15 cellular contexts compared by ENCODE assay signal in the genomic region with DNA sequence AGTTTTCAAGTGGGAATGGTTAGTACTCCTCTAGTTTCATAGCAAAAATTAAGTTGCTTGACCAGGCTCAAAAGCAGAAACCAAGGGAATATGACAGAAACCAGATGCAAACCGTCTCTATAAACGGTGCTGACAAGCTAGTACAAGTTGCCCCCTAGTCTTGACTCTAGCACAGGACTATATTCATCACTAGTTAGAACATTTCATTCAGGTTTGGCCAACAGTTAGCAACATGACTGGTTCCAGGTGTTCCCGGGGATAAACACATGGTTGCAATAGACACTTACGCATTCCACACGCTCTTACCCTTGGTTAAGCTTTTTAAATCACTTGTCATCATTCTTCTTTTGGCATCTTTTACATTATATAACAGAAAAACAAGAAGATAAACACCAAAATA.
DNase-seq lines count a peak whose midpoint lies in the region; ATAC-seq and TF ChIP-seq lines count a peak whose summit lies in the region.
"Had no signal": no experiment of that assay in that cellular context is flagged by ENCODE, and none has a peak within 500 bp of the region (broad histone marks: within the 10 kb centered on the region; RNA-seq: fewer than 3 reads in every experiment).

No MANE protein-coding gene starts in this region.

- no peaks in the 10 kb centered on the region for H3F3A ChIP-seq in GM23338 (replicated peaks; ENCODE audit: low read depth)

- H3K27me3 Mint-ChIP-seq in GM23338 (ENCODE audit: insufficient read depth, low read depth, poor library complexity) = no peaks in the 10 kb centered on the region
- H3K27me3 Mint-ChIP-seq in stimulated activated memory B cell treated with anti-CD40 and anti-IgM and Interleukin-4, amounts not matched to agents 10 μg/mL and 1 μg/mL and 100 μg/mL, for 72 hours = no peaks in the 10 kb centered on the region
- H3K27me3 Mint-ChIP-seq in stimulated activated naive CD8-positive, alpha-beta T cell treated with anti-CD3 and anti-CD28 coated beads, Interleukin-15, amount 100 ng/mL, for 72 hours = no peaks in the 10 kb centered on the region
- H3K27me3 Mint-ChIP-seq: CD4-positive, alpha-beta T cell had no signal

- H3K27ac Mint-ChIP-seq in GM23338 = peak overlapping the region; percentile 69
- H3K27ac Mint-ChIP-seq in stimulated activated memory B cell treated with anti-CD40 and anti-IgM and Interleukin-4, amounts not matched to agents 10 μg/mL and 1 μg/mL and 100 μg/mL, for 72 hours = peak overlapping the region; percentile 48
- H3K27ac Mint-ChIP-seq in stimulated activated naive CD8-positive, alpha-beta T cell treated with anti-CD3 and anti-CD28 coated beads, Interleukin-15, amount 100 ng/mL, for 72 hours = peak overlapping the region in 1 of 2 donors; percentile 92
- H3K27ac Mint-ChIP-seq: CD4-positive, alpha-beta T cell had no signal

- ATAC-seq in Right ventricle myocardium superior (ENCODE audit: poor library complexity) (peak; percentile 38), right cardiac atrium (no peak), GM23338 (no peak)
- no peak for ATAC-seq in stimulated activated memory B cell treated with anti-CD40 and anti-IgM and Interleukin-4, amounts not matched to agents 10 μg/mL and 1 μg/mL and 100 μg/mL, for 72 hours
- no peak for ATAC-seq in stimulated activated naive CD8-positive, alpha-beta T cell treated with anti-CD3 and anti-CD28 coated beads, Interleukin-15, amount 100 ng/mL, for 72 hours
- ATAC-seq: A549, GM12878 had no signal

- H3K9me3 ChIP-seq in right cardiac atrium (ENCODE audit: control insufficient read depth, low read length) = no peaks in the 10 kb centered on the region
- H3K9me3 ChIP-seq: A549 had no signal

- H3K4me3 Mint-ChIP-seq in GM23338 = no peak overlapping the region
- no peak overlapping the region for H3K4me3 Mint-ChIP-seq in stimulated activated memory B cell treated with anti-CD40 and anti-IgM and Interleukin-4, amounts not matched to agents 10 μg/mL and 1 μg/mL and 100 μg/mL, for 72 hours
- H3K4me3 Mint-ChIP-seq in stimulated activated naive CD8-positive, alpha-beta T cell treated with anti-CD3 and anti-CD28 coated beads, Interleukin-15, amount 100 ng/mL, for 72 hours = no peak overlapping the region
- H3K4me3 Mint-ChIP-seq: CD4-positive, alpha-beta T cell had no signal

- no peaks in the 10 kb centered on the region for H4K20me1 ChIP-seq in GM23338 (replicated peaks; ENCODE audit: insufficient read depth)

- no peak overlapping the region for H3K4me2 ChIP-seq in GM23338
- H3K4me2 ChIP-seq: A549 had no signal

- H3K9me3 Mint-ChIP-seq in GM23338 = peaks cover 7% of the 10 kb centered on the region; the same call in 2 of the 3 replicates
- peaks cover 5% of the 10 kb centered on the region for H3K9me3 Mint-ChIP-seq in stimulated activated memory B cell treated with anti-CD40 and anti-IgM and Interleukin-4, amounts not matched to agents 10 μg/mL and 1 μg/mL and 100 μg/mL, for 72 hours
- peaks cover 0 to 14% of the 10 kb centered on the region in 2 donors for H3K9me3 Mint-ChIP-seq in stimulated activated naive CD8-positive, alpha-beta T cell treated with anti-CD3 and anti-CD28 coated beads, Interleukin-15, amount 100 ng/mL, for 72 hours
- H3K9me3 Mint-ChIP-seq: CD4-positive, alpha-beta T cell had no signal

- peaks cover 4% of the 10 kb centered on the region for H3K36me3 ChIP-seq in GM23338 (ENCODE audit: insufficient read depth)

- DNase-seq in Right ventricle myocardium superior (no peak), right cardiac atrium (no peak), GM23338 (ENCODE audit: low spot score) (no peak), fibroblast of peridontal ligament (ENCODE audit: extremely low read depth) (peak; percentile 14)
- no peak for DNase-seq in stimulated activated naive CD8-positive, alpha-beta T cell treated with anti-CD3 and anti-CD28 coated beads, Interleukin-15, amount 100 ng/mL, for 72 hours
- DNase-seq in activated CD4-positive, alpha-beta T cell treated with anti-CD3 and anti-CD28 coated beads for 48 hours = no peak
- DNase-seq: Calu3; CD4-positive, alpha-beta T cell; NCI-H1417 treated with DMSO at 0.1 percent for 48 hours; NCI-H2029; NCI-H2171 treated with DMSO at 0.1 percent for 48 hours; NCI-H774 had no signal

- peaks cover 40% of the 10 kb centered on the region; the same call in 2 of the 3 replicates for H3K36me3 Mint-ChIP-seq in GM23338 (ENCODE audit: low read depth)
- peaks cover 76% of the 10 kb centered on the region for H3K36me3 Mint-ChIP-seq in stimulated activated memory B cell treated with anti-CD40 and anti-IgM and Interleukin-4, amounts not matched to agents 10 μg/mL and 1 μg/mL and 100 μg/mL, for 72 hours

- WGBS in right cardiac atrium = 72% methylated on average over 5 of the region's 5 CpGs

- H3K27me3 ChIP-seq in right cardiac atrium (ENCODE audit: control insufficient read depth, insufficient read depth) (no peaks in the 10 kb centered on the region), GM23338 (ENCODE audit: insufficient read depth) (no peaks in the 10 kb centered on the region)

- H3K4me3 ChIP-seq in right cardiac atrium (ENCODE audit: low read length) = no peak overlapping the region
- no peak overlapping the region for H3K4me3 ChIP-seq in GM23338
- H3K4me3 ChIP-seq: A549, GM12878 had no signal

- H3K4me1 ChIP-seq in right cardiac atrium (ENCODE audit: control insufficient read depth, insufficient read depth, low read length) (peaks cover 2% of the 10 kb centered on the region), GM23338 (ENCODE audit: insufficient read depth) (no peaks in the 10 kb centered on the region)
- H3K4me1 ChIP-seq: A549 had no signal

- TF ChIP-seq CTCF in GM23338 (conservative IDR thresholded peaks at IDR 0.05; ENCODE audit: low read depth in 2 of 2) = no peak

- H3K9me2 ChIP-seq in GM23338 (ENCODE audit: insufficient read depth) = no peaks in the 10 kb centered on the region; the same call in 1 of the 2 replicates

- no peaks in the 10 kb centered on the region for H3K79me2 ChIP-seq in GM23338 (replicated peaks; ENCODE audit: insufficient read depth)

- no peaks in the 10 kb centered on the region; the same call in 2 of the 3 replicates for H3K4me1 Mint-ChIP-seq in GM23338
- H3K4me1 Mint-ChIP-seq in stimulated activated memory B cell treated with anti-CD40 and anti-IgM and Interleukin-4, amounts not matched to agents 10 μg/mL and 1 μg/mL and 100 μg/mL, for 72 hours = peaks cover 15% of the 10 kb centered on the region
- H3K4me1 Mint-ChIP-seq in stimulated activated naive CD8-positive, alpha-beta T cell treated with anti-CD3 and anti-CD28 coated beads, Interleukin-15, amount 100 ng/mL, for 72 hours = peaks cover 6% of the 10 kb centered on the region

- H2AFZ ChIP-seq in GM23338 = no peak overlapping the region

- intact Hi-C loops in Right ventricle myocardium superior (cut with DNase I) = no loop called here
- intact Hi-C loops in right cardiac atrium (cut with DNase I) = no loop called here

- H3K27ac ChIP-seq in right cardiac atrium (ENCODE audit: low read length) = no peak overlapping the region
- no peak overlapping the region for H3K27ac ChIP-seq in GM23338 (ENCODE audit: low read depth)
- H3K27ac ChIP-seq: A549 had no signal

TF ChIP-seq in GM23338, 12 proteins besides CTCF, POLR2A, EP300 and RAD21:
- TF ChIP-seq POLR2AphosphoS5 (IDR thresholded peaks at IDR 0.05; ENCODE audit: low read depth) = no peak
- no peak for TF ChIP-seq EZH2phosphoT487 (IDR thresholded peaks at IDR 0.05; ENCODE audit: unreplicated experiment)
TF ChIP-seq in GM23338: peak in this region for 0.
